In genomic region chr2:202912824-202913223, GRCh38 we compare ENCODE assay signal across 8 cellular contexts. TPM values are rescaled to one million over a fixed set of nuclear protein-coding genes. Genes with fewer than 3 reads are reported as not detected.
DNase-seq lines count a peak whose midpoint lies in the region; ATAC-seq and TF ChIP-seq lines count a peak whose summit lies in the region.
"Not testable (repeated sequence)": the region's sequence is repeated elsewhere in the genome, so short reads cannot be mapped to it uniquely, and the experiment has no call there.

No MANE protein-coding gene starts in this region.

- DNase-seq in G401 (ENCODE audit: low spot score): peak; percentile 12
- not testable (repeated sequence) for DNase-seq in LNCaP clone FGC (ENCODE audit: low read depth); brain microvascular endothelial cell; fibroblast of villous mesenchyme (ENCODE audit: low read depth); memory B cell (ENCODE audit: low spot score in 2 of 2)
- DNase-seq in putamen (ENCODE audit: low spot score): peak; percentile 2

- in situ Hi-C loops in G401 (cut with HindIII; ENCODE audit: low sequenced_read_pairs); brain microvascular endothelial cell (cut with HindIII; ENCODE audit: low pct_ligation_motif_present, low sequenced_read_pairs): not testable (repeated sequence)

- H3K36me3 Mint-ChIP-seq in memory B cell: not testable (repeated sequence)

- TF ChIP-seq CTCF in LNCaP clone FGC (IDR thresholded peaks at IDR 0.05; ENCODE audit: control insufficient read depth, extremely low read depth, insufficient read depth); WI38 (IDR thresholded peaks at IDR 0.05; ENCODE audit: low read depth, low read length); brain microvascular endothelial cell (IDR thresholded peaks at IDR 0.05; ENCODE audit: low read depth, low read length, missing control alignments); fibroblast of villous mesenchyme (IDR thresholded peaks at IDR 0.05; ENCODE audit: insufficient read depth, low read depth, low read length): not testable (repeated sequence)

- not testable (repeated sequence) for H3K27me3 ChIP-seq in brain microvascular endothelial cell (replicated peaks)

- H3K4me3 ChIP-seq in LNCaP clone FGC (ENCODE audit: low read depth, low read length) (peak overlapping the region; percentile 75), WI38 (ENCODE audit: low read depth, low read length) (peak overlapping the region; percentile 96), brain microvascular endothelial cell (ENCODE audit: low read depth, low read length) (peak overlapping the region; percentile 51), fibroblast of villous mesenchyme (ENCODE audit: low read depth, low read length) (peak overlapping the region; percentile 99), urinary bladder (ENCODE audit: low read depth, low read length) (peak overlapping the region; percentile 31)

- peak overlapping the region; percentile 80 for H3K4me3 Mint-ChIP-seq in memory B cell

- not testable (repeated sequence) for H3K27me3 Mint-ChIP-seq in memory B cell

- peak overlapping the region; percentile 80 for H3K27ac Mint-ChIP-seq in memory B cell

- WGBS in urinary bladder: 5% methylated on average over 6 of the region's 8 CpGs

- not testable (repeated sequence) for H3K9me3 Mint-ChIP-seq in memory B cell

- not testable (repeated sequence) for ATAC-seq in memory B cell (ENCODE audit: low read depth)

- H3K4me1 Mint-ChIP-seq in memory B cell: not testable (repeated sequence)

- H3K36me3 ChIP-seq in brain microvascular endothelial cell (replicated peaks); urinary bladder (ENCODE audit: insufficient read depth): not testable (repeated sequence)

- not testable (repeated sequence) for H3K27ac ChIP-seq in brain microvascular endothelial cell; urinary bladder (ENCODE audit: low read depth)

- H3K4me1 ChIP-seq in urinary bladder (ENCODE audit: insufficient read depth): not testable (repeated sequence)

RNA-seq across cellular contexts. Expression of gene CARF, which starts 0.7 kb away (rescaled TPM):
- 4.4 and 18.7 TPM in 2 replicates for total RNA-seq in G401 (2014; rRNA removed; shearing (Covaris generic))
- 5.6 and 5.8 TPM in 2 replicates for total RNA-seq in fibroblast of villous mesenchyme
- 28.5 TPM for total RNA-seq in urinary bladder
- polyA plus RNA-seq in urinary bladder: 5.0 TPM

RNA-seq across cellular contexts. Expression of gene WDR12, which starts 1.4 kb away (rescaled TPM):
- 43.6 and 112 TPM in 2 replicates for total RNA-seq in G401 (2014; rRNA removed; shearing (Covaris generic))
- total RNA-seq in fibroblast of villous mesenchyme (22.5 and 38.0 TPM in 2 replicates), urinary bladder (28.4 TPM)
- polyA plus RNA-seq in urinary bladder: 16.4 TPM

RNA-seq across cellular contexts. Expression of gene ICA1L, which starts 41.3 kb away (rescaled TPM):
- total RNA-seq in G401 (2014; rRNA removed; shearing (Covaris generic)): 9.2 and 15.5 TPM in 2 replicates
- 3.5 and 4.8 TPM in 2 replicates for total RNA-seq in fibroblast of villous mesenchyme
- total RNA-seq in urinary bladder: 67.0 TPM
- polyA plus RNA-seq in urinary bladder: 6.1 TPM

Comparison
In these comparisons a context has a peak if more than half of its experiments do, and no peak if none do; other contexts are left out.
1. H3K4me3 ChIP-seq: peak in every context shown above with its lines; median percentile 99 in fibroblast of villous mesenchyme; 96 in WI38; 75 in LNCaP clone FGC; 51 in brain microvascular endothelial cell; 31 in urinary bladder.